10 cellular contexts compared by ENCODE assay signal in genomic region chr9:78115073-78115472, GRCh38.
A peak's percentile ranks its signal among the peaks of the same experiment; 100 is the strongest.
DNase-seq lines count a peak whose midpoint lies in the region; ATAC-seq, FAIRE-seq and TF ChIP-seq lines count a peak whose summit lies in the region.
"Had no signal": no experiment of that assay in that cellular context is flagged by ENCODE, and none has a peak within 500 bp of the region (broad histone marks: within the 10 kb centered on the region; RNA-seq: fewer than 3 reads in every experiment).

No MANE protein-coding gene starts in this region.

- DNase-seq in H7 (peak; percentile 31), RKO (ENCODE audit: low spot score) (peak; percentile 41), keratinocyte (ENCODE audit: low read depth, low spot score) (no peak), NCI-H1436 (lab: John Stamatoyannopoulos, UW) (no peak), NCI-H2196 (lab: John Stamatoyannopoulos, UW; ENCODE audit: unreplicated experiment) (no peak)
- no peak for DNase-seq in effector memory CD4-positive, alpha-beta T cell
- DNase-seq: activated naive CD4-positive, alpha-beta T cell treated with anti-CD3 and anti-CD28 coated beads, Interleukin-2, amount 50 U/mL, for 16 hours; NCI-H446 had no signal

- dilution Hi-C loops in keratinocyte (cut with MboI; ENCODE audit: extremely low pct_ligation_motif_present, low sequenced_read_pairs) = no loop called here

- no peak overlapping the region for H3K4me2 ChIP-seq in keratinocyte (ENCODE audit: control insufficient read depth, extremely low read depth, insufficient read depth, low read depth, low read length)

- no peaks in the 10 kb centered on the region for H3K9me1 ChIP-seq in keratinocyte (ENCODE audit: control insufficient read depth, extremely low read depth, insufficient read depth, low read length)

- H2AFZ ChIP-seq in keratinocyte (ENCODE audit: control insufficient read depth, low read length) = no peak overlapping the region

- H3K27ac ChIP-seq in C4-2B (no peak overlapping the region), keratinocyte (ENCODE audit: control insufficient read depth, insufficient read depth, low read length) (no peak overlapping the region)
- H3K27ac ChIP-seq in effector memory CD4-positive, alpha-beta T cell (ENCODE audit: insufficient read depth, low read length, poor library complexity, severe bottlenecking) = no peak overlapping the region

- no peaks in the 10 kb centered on the region for H3K9me3 ChIP-seq in keratinocyte (ENCODE audit: control insufficient read depth, low read depth, low read length)
- H3K9me3 ChIP-seq in effector memory CD4-positive, alpha-beta T cell (ENCODE audit: control insufficient read depth, low read length) = no peaks in the 10 kb centered on the region

- ATAC-seq in GM19467 (IDR thresholded peaks at IDR 0.05; ENCODE audit: unreplicated experiment) = no peak

- peaks cover 17% of the 10 kb centered on the region for H3K4me1 ChIP-seq in keratinocyte (ENCODE audit: control insufficient read depth, extremely low read depth, insufficient read depth, low read length)
- H3K4me1 ChIP-seq in effector memory CD4-positive, alpha-beta T cell (ENCODE audit: control insufficient read depth, insufficient read depth, low read length, poor library complexity, severe bottlenecking) = peaks cover 19% of the 10 kb centered on the region

- H3K36me3 ChIP-seq in H7 (replicated peaks; ENCODE audit: control insufficient read depth, insufficient read depth, low read length) (no peaks in the 10 kb centered on the region), keratinocyte (ENCODE audit: control insufficient read depth in 2 of 2, extremely low read depth in 1 of 2, insufficient read depth in 2 of 2, low read length in 2 of 2) (no peaks in the 10 kb centered on the region)
- no peaks in the 10 kb centered on the region for H3K36me3 ChIP-seq in effector memory CD4-positive, alpha-beta T cell (ENCODE audit: control insufficient read depth, insufficient read depth, low read length)

- no peaks in the 10 kb centered on the region for H3K27me3 ChIP-seq in H7 (ENCODE audit: control insufficient read depth, insufficient read depth, low read length)
- no peaks in the 10 kb centered on the region for H3K27me3 ChIP-seq in keratinocyte (ENCODE audit: control insufficient read depth, extremely low read depth, insufficient read depth, low read length)
- no peaks in the 10 kb centered on the region for H3K27me3 ChIP-seq in effector memory CD4-positive, alpha-beta T cell (replicated peaks; ENCODE audit: control insufficient read depth, insufficient read depth, low read length, poor library complexity, severe bottlenecking)

- TF ChIP-seq CTCF in C4-2B (conservative IDR thresholded peaks at IDR 0.05) (peak; percentile 44), keratinocyte (optimal IDR thresholded peaks at IDR 0.05 in 1 of 3, IDR thresholded peaks at IDR 0.05 in 1 of 3, conservative IDR thresholded peaks at IDR 0.05 in 1 of 3; ENCODE audit: extremely low read depth in 1 of 3, insufficient read depth in 2 of 3, low read length in 3 of 3) (peak in 2 of 3 experiments; percentile 16 to 41)

- no peaks in the 10 kb centered on the region for H4K20me1 ChIP-seq in keratinocyte (ENCODE audit: control insufficient read depth, extremely low read depth, insufficient read depth, low read length)

- H3K9ac ChIP-seq in keratinocyte (ENCODE audit: control insufficient read depth, extremely low read depth, insufficient read depth, low read length) = no peak overlapping the region

- H3K79me2 ChIP-seq in keratinocyte (ENCODE audit: control insufficient read depth, insufficient read depth, low read length) = no peaks in the 10 kb centered on the region

- H3K4me3 ChIP-seq in H7 (ENCODE audit: insufficient read depth, low read depth, low read length) (no peak overlapping the region), keratinocyte (ENCODE audit: control insufficient read depth in 2 of 3, extremely low read depth in 1 of 3, insufficient read depth in 2 of 3, low read depth in 1 of 3, low read length in 3 of 3) (no peak overlapping the region)
- H3K4me3 ChIP-seq in effector memory CD4-positive, alpha-beta T cell (ENCODE audit: insufficient read depth, low read depth, low read length, poor library complexity, severe bottlenecking) = no peak overlapping the region

- no peak for FAIRE-seq in keratinocyte (lab: Jason Lieb, UNC)

Comparison
In these comparisons a context has a peak if more than half of its experiments do, and no peak if none do; other contexts are left out.
1. DNase-seq: peak in H7 (single experiment) and RKO (single experiment); none in keratinocyte (single experiment), NCI-H1436 (single experiment), effector memory CD4-positive, alpha-beta T cell (0 of 3) and NCI-H2196 (single experiment).